30 cellular contexts compared by ENCODE assay signal in genomic region chr3:71786551-71786950, GRCh38. TPM values are rescaled to one million over a fixed set of nuclear protein-coding genes. Genes with fewer than 3 reads are reported as not detected.
"Had no signal": no experiment of that assay in that cellular context is flagged by ENCODE, and none has a peak within 500 bp of the region (broad histone marks: within the 10 kb centered on the region; RNA-seq: fewer than 3 reads in every experiment).

No MANE protein-coding gene starts in this region.

- H3K27ac Mint-ChIP-seq: activated B cell treated with CpG ODN at 0.5 μM for 24 hours; activated CD4-positive, alpha-beta T cell treated with anti-CD3 and anti-CD28 coated beads for 36 hours; activated T-cell treated with anti-CD3 and anti-CD28 coated beads, Interleukin-2, amount 50 U/mL, for 24 hours had no signal

- H3K9ac ChIP-seq: neural progenitor cell had no signal

- H3K27ac ChIP-seq: brain microvascular endothelial cell, dorsolateral prefrontal cortex, esophagus squamous epithelium, left lung, neural progenitor cell, sigmoid colon, testis, uterus had no signal

- H3K9me3 ChIP-seq: esophagus squamous epithelium, heart right ventricle, left lung, sigmoid colon, testis, uterus had no signal

- H3K36me3 ChIP-seq: brain microvascular endothelial cell, esophagus squamous epithelium, heart right ventricle, left lung, neural progenitor cell, sigmoid colon, uterus had no signal

- ATAC-seq: activated CD4-positive, alpha-beta T cell treated with anti-CD3 and anti-CD28 coated beads for 36 hours; effector memory CD8-positive, alpha-beta T cell; heart right ventricle; left lung; naive thymus-derived CD4-positive, alpha-beta T cell had no signal

- H3K4me3 ChIP-seq: esophagus squamous epithelium, left lung, lung, neural progenitor cell, sigmoid colon, smooth muscle cell, uterus had no signal

- H3K9me3 Mint-ChIP-seq: activated B cell treated with CpG ODN at 0.5 μM for 24 hours; activated T-cell treated with anti-CD3 and anti-CD28 coated beads, Interleukin-2, amount 50 U/mL, for 24 hours; effector memory CD8-positive, alpha-beta T cell; neural progenitor cell had no signal

- DNase-seq: activated B cell treated with CpG ODN at 0.5 μM for 24 hours; activated CD4-positive, alpha-beta T cell treated with anti-CD3 and anti-CD28 coated beads for 36 hours; activated CD4-positive, alpha-beta T cell treated with anti-CD3 and anti-CD28 coated beads, Interleukin-2, amount 50 U/mL, for 4 hours; activated CD8-positive, alpha-beta memory T cell treated with anti-CD3 and anti-CD28 coated beads for 24 hours; activated CD8-positive, alpha-beta memory T cell treated with anti-CD3 and anti-CD28 coated beads, Interleukin-2, amount 50 U/mL, for 4 hours; activated naive CD4-positive, alpha-beta T cell treated with Interleukin-2 at 50 U/mL for 16 hours; activated T-cell treated with anti-CD3 and anti-CD28 coated beads, Interleukin-2, amount 50 U/mL, for 24 hours; anterior cingulate cortex; brain microvascular endothelial cell; central memory CD4-positive, alpha-beta T cell; dorsolateral prefrontal cortex; effector memory CD8-positive, alpha-beta T cell; esophagus squamous epithelium; heart right ventricle; left lung; naive thymus-derived CD4-positive, alpha-beta T cell; sigmoid colon; stimulated activated CD4-positive, alpha-beta T cell treated with anti-CD3 and anti-CD28 coated beads, Interleukin-2, amount 100 ng/mL, for 48 hours; stimulated activated CD8-positive, alpha-beta memory T cell treated with anti-CD3 and anti-CD28 coated beads, Interleukin-4, amount 100 ng/mL, for 48 hours; stimulated activated naive CD4-positive, alpha-beta T cell; testis; trophoblast cell; uterus had no signal

- H3K36me3 Mint-ChIP-seq: naive thymus-derived CD4-positive, alpha-beta T cell; neural progenitor cell had no signal

- H3K27me3 ChIP-seq: testis had no signal

RNA-seq across cellular contexts. Expression of gene PROK2, which starts 1.6 kb away (rescaled TPM):
- total RNA-seq: activated B cell treated with CpG ODN at 0.5 μM for 24 hours, fibroblast of villous mesenchyme, kidney epithelial cell, osteoblast, renal cortical epithelial cell, sigmoid colon, smooth muscle cell, uterus had no signal
- polyA plus RNA-seq: naive thymus-derived CD4-positive, alpha-beta T cell; smooth muscle cell had no signal

RNA-seq across cellular contexts. Expression of gene GPR27, which starts 32.9 kb away (rescaled TPM):
- total RNA-seq: activated B cell treated with CpG ODN at 0.5 μM for 24 hours, fibroblast of villous mesenchyme, osteoblast had no signal
